In genomic region chr12:92145481-92145730, GRCh38 we compare ENCODE assay signal across 1 cellular context.
TF ChIP-seq lines count a peak whose summit lies in the region.

No MANE protein-coding gene starts in this region.

TF ChIP-seq in IMR-90, 13 proteins besides CTCF, POLR2A, EP300 and RAD21:
- TF ChIP-seq, protein P1, sequence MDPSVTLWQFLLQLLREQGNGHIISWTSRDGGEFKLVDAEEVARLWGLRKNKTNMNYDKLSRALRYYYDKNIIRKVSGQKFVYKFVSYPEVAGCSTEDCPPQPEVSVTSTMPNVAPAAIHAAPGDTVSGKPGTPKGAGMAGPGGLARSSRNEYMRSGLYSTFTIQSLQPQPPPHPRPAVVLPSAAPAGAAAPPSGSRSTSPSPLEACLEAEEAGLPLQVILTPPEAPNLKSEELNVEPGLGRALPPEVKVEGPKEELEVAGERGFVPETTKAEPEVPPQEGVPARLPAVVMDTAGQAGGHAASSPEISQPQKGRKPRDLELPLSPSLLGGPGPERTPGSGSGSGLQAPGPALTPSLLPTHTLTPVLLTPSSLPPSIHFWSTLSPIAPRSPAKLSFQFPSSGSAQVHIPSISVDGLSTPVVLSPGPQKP (IDR thresholded peaks at IDR 0.05; ENCODE audit: borderline replicate concordance, low read depth, low read length): no peak
TF ChIP-seq in IMR-90: peak in this region for 0.
